Comparison of ENCODE assay signal across 25 cellular contexts in genomic region chr12:116000252-116000651, GRCh38.
DNase-seq lines count a peak whose midpoint lies in the region; ATAC-seq and TF ChIP-seq lines count a peak whose summit lies in the region.
"Had no signal": no experiment of that assay in that cellular context is flagged by ENCODE, and none has a peak within 500 bp of the region (broad histone marks: within the 10 kb centered on the region; RNA-seq: fewer than 3 reads in every experiment).

No MANE protein-coding gene starts in this region.

- TF ChIP-seq CTCF in endothelial cell (IDR thresholded peaks at IDR 0.05; ENCODE audit: unreplicated experiment): no peak
- no peak for TF ChIP-seq CTCF in neural crest cell (conservative IDR thresholded peaks at IDR 0.05)

- H3K9me3 Mint-ChIP-seq in IgD-negative memory B cell (no peaks in the 10 kb centered on the region), T-cell (no peaks in the 10 kb centered on the region), endothelial cell (ENCODE audit: unreplicated experiment) (no peaks in the 10 kb centered on the region), neural crest cell (no peaks in the 10 kb centered on the region)
- H3K9me3 Mint-ChIP-seq: activated CD4-positive, alpha-beta memory T cell treated with anti-CD3 and anti-CD28 coated beads for 36 hours; activated naive CD4-positive, alpha-beta T cell treated with anti-CD3 and anti-CD28 coated beads, Interleukin-2, amount 50 U/mL, for 72 hours; stimulated activated naive CD8-positive, alpha-beta T cell treated with anti-CD3 and anti-CD28 coated beads, Interleukin-15, Interleukin-2, amounts not matched to agents 100 ng/mL and 50 ng/mL, for 24 hours had no signal

- DNase-seq in T-cell: no peak
- no peak for DNase-seq in endothelial cell (ENCODE audit: low spot score)
- DNase-seq in neural crest cell (ENCODE audit: low read depth, low spot score): no peak
- DNase-seq in NCI-H748 treated with DMSO at 0.1 percent for 48 hours (lab: John Stamatoyannopoulos, UW): no peak
- no peak for DNase-seq in NCI-H524 treated with DMSO at 0.1 percent for 48 hours (lab: John Stamatoyannopoulos, UW)
- no peak for DNase-seq in amygdala (lab: John Stamatoyannopoulos, UW)
- DNase-seq: activated CD4-positive, alpha-beta memory T cell treated with anti-CD3 and anti-CD28 coated beads for 36 hours; COR-L47; DMS79; esophagus squamous epithelium; foreskin keratinocyte; heart left ventricle; KG1; kidney; mucosa of descending colon; NCI-H1105; NCI-H187 treated with DMSO at 0.1 percent for 48 hours; NCI-H524; SHP77; testis had no signal

- peak overlapping the region in 2 of 3 donors; percentile 0 to 71 for H3K27ac Mint-ChIP-seq in IgD-negative memory B cell
- H3K27ac Mint-ChIP-seq in T-cell: peak overlapping the region; percentile 56 to 63
- H3K27ac Mint-ChIP-seq in endothelial cell (ENCODE audit: unreplicated experiment): peak overlapping the region; percentile 23
- peak overlapping the region; percentile 22 for H3K27ac Mint-ChIP-seq in neural crest cell (ENCODE audit: unreplicated experiment)
- H3K27ac Mint-ChIP-seq: activated CD4-positive, alpha-beta memory T cell treated with anti-CD3 and anti-CD28 coated beads for 36 hours; activated naive CD4-positive, alpha-beta T cell treated with anti-CD3 and anti-CD28 coated beads, Interleukin-2, amount 50 U/mL, for 72 hours; stimulated activated naive CD8-positive, alpha-beta T cell treated with anti-CD3 and anti-CD28 coated beads, Interleukin-15, Interleukin-2, amounts not matched to agents 100 ng/mL and 50 ng/mL, for 24 hours had no signal

- no peaks in the 10 kb centered on the region for H3K27me3 Mint-ChIP-seq in IgD-negative memory B cell
- no peaks in the 10 kb centered on the region for H3K27me3 Mint-ChIP-seq in T-cell
- peaks cover 2% of the 10 kb centered on the region for H3K27me3 Mint-ChIP-seq in endothelial cell (ENCODE audit: unreplicated experiment)
- H3K27me3 Mint-ChIP-seq in neural crest cell (ENCODE audit: low read depth): no peaks in the 10 kb centered on the region
- H3K27me3 Mint-ChIP-seq: activated CD4-positive, alpha-beta memory T cell treated with anti-CD3 and anti-CD28 coated beads for 36 hours; stimulated activated naive CD8-positive, alpha-beta T cell treated with anti-CD3 and anti-CD28 coated beads, Interleukin-15, Interleukin-2, amounts not matched to agents 100 ng/mL and 50 ng/mL, for 24 hours had no signal

- H3K36me3 Mint-ChIP-seq in IgD-negative memory B cell: no peaks in the 10 kb centered on the region
- H3K36me3 Mint-ChIP-seq in T-cell: peaks cover 27% of the 10 kb centered on the region
- no peaks in the 10 kb centered on the region for H3K36me3 Mint-ChIP-seq in endothelial cell (ENCODE audit: low read depth, unreplicated experiment)
- peaks cover 4% of the 10 kb centered on the region for H3K36me3 Mint-ChIP-seq in neural crest cell (ENCODE audit: low read depth)

- CTCF ChIA-PET in T-cell (lab: Charles Lee): interaction anchor here in 1 of 2 donors (0.6 to 2.6 kb wide), 3 partner anchors 296 to 1164 kb away, joined by 3 to 16 read pairs (median 4); no protein-coding TSS in a partner anchor

- ATAC-seq in T-cell (replicated peaks in 1 of 4): no peak
- no peak for ATAC-seq in HG02981 (IDR thresholded peaks at IDR 0.05; ENCODE audit: unreplicated experiment)
- ATAC-seq: activated CD4-positive, CD25-positive, alpha-beta regulatory T cell treated with anti-CD3 and anti-CD28 coated beads, Interleukin-2, amount 50 U/mL, for 24 hours; activated naive CD4-positive, alpha-beta T cell treated with anti-CD3 and anti-CD28 coated beads, Interleukin-2, amount 50 U/mL, for 72 hours; foreskin keratinocyte; heart left ventricle; mucosa of descending colon had no signal

- H3K4me1 Mint-ChIP-seq in IgD-negative memory B cell: peaks cover 7 to 11% (median 11%) of the 10 kb centered on the region in 3 donors
- peaks cover 13 to 18% (median 17%) of the 10 kb centered on the region in 3 donors for H3K4me1 Mint-ChIP-seq in T-cell
- H3K4me1 Mint-ChIP-seq in endothelial cell (ENCODE audit: unreplicated experiment): peaks cover 3% of the 10 kb centered on the region
- H3K4me1 Mint-ChIP-seq in neural crest cell: peaks cover 11% of the 10 kb centered on the region

- H3K4me3 Mint-ChIP-seq in IgD-negative memory B cell: no peak overlapping the region
- no peak overlapping the region for H3K4me3 Mint-ChIP-seq in T-cell
- no peak overlapping the region for H3K4me3 Mint-ChIP-seq in endothelial cell (ENCODE audit: unreplicated experiment)
- no peak overlapping the region for H3K4me3 Mint-ChIP-seq in neural crest cell
- H3K4me3 Mint-ChIP-seq: activated CD4-positive, alpha-beta memory T cell treated with anti-CD3 and anti-CD28 coated beads for 36 hours; stimulated activated naive CD8-positive, alpha-beta T cell treated with anti-CD3 and anti-CD28 coated beads, Interleukin-15, Interleukin-2, amounts not matched to agents 100 ng/mL and 50 ng/mL, for 24 hours had no signal

- POLR2A ChIA-PET in T-cell (lab: Charles Lee): no interaction called here
